Comparison of ENCODE assay signal across 8 cellular contexts in genomic region chr12:14774944-14775651, GRCh38. TPM values are rescaled to one million over a fixed set of nuclear protein-coding genes. Genes with fewer than 3 reads are reported as not detected.
DNase-seq lines count a peak whose midpoint lies in the region; ATAC-seq and TF ChIP-seq lines count a peak whose summit lies in the region.

No MANE protein-coding gene starts in this region.

- H3K79me2 ChIP-seq in smooth muscle cell (ENCODE audit: low read depth): peaks cover 30% of the 10 kb centered on the region

- WGBS in smooth muscle cell (ENCODE audit: low lambda C conversion rate): 1% methylated on average over 33 of the region's 33 CpGs

- H3K4me2 ChIP-seq in smooth muscle cell: peak overlapping the region; percentile 88

- ATAC-seq in HG02678 (IDR thresholded peaks at IDR 0.05; ENCODE audit: unreplicated experiment) (no peak), GM21381 (IDR thresholded peaks at IDR 0.05; ENCODE audit: unreplicated experiment) (no peak), GM18909 (IDR thresholded peaks at IDR 0.05; ENCODE audit: poor library complexity, unreplicated experiment) (no peak)

- H3K27me3 ChIP-seq in HAP-1 (ENCODE audit: low read depth) (no peaks in the 10 kb centered on the region), smooth muscle cell (ENCODE audit: low read depth) (no peaks in the 10 kb centered on the region)

- peak overlapping the region; percentile 93 to 98 (median 97) for H3K4me3 Mint-ChIP-seq in immature natural killer cell

- peaks cover 0 to 2% (median 0%) of the 10 kb centered on the region in 6 donors for H3K9me3 Mint-ChIP-seq in immature natural killer cell

- H3K4me3 ChIP-seq in HAP-1: peak overlapping the region; percentile 45
- H3K4me3 ChIP-seq in cardiac fibroblast (replicated peaks in 1 of 2; ENCODE audit: low read depth in 2 of 2, low read length in 2 of 2): peak overlapping the region; percentile 74 to 93
- H3K4me3 ChIP-seq in smooth muscle cell: peak overlapping the region; percentile 72

- no peaks in the 10 kb centered on the region for H4K20me1 ChIP-seq in smooth muscle cell (ENCODE audit: low read depth)

- peaks cover 22% of the 10 kb centered on the region for H3F3A ChIP-seq in smooth muscle cell (ENCODE audit: low read depth)

- peak overlapping the region; percentile 80 for H2AFZ ChIP-seq in smooth muscle cell (ENCODE audit: low read depth)

- H3K9me3 ChIP-seq in HAP-1: no peaks in the 10 kb centered on the region
- H3K9me3 ChIP-seq in smooth muscle cell (replicated peaks; ENCODE audit: low read depth): no peaks in the 10 kb centered on the region

- no peak for TF ChIP-seq CTCF in cardiac fibroblast (IDR thresholded peaks at IDR 0.05; ENCODE audit: low read depth, low read length)
- TF ChIP-seq CTCF in smooth muscle cell (IDR thresholded peaks at IDR 0.05; ENCODE audit: borderline replicate concordance, insufficient read depth, poor library complexity, severe bottlenecking): no peak

- H3K36me3 ChIP-seq in HAP-1 (replicated peaks) (no peaks in the 10 kb centered on the region; the same call in 1 of the 2 replicates), smooth muscle cell (ENCODE audit: low read depth) (no peaks in the 10 kb centered on the region)

- H3K36me3 Mint-ChIP-seq in immature natural killer cell: no peaks in the 10 kb centered on the region

- peak overlapping the region; percentile 89 for H3K9ac ChIP-seq in smooth muscle cell (ENCODE audit: low read depth)

- H3K4me1 ChIP-seq in HAP-1 (peaks cover 12% of the 10 kb centered on the region), smooth muscle cell (ENCODE audit: low read depth) (peaks cover 26% of the 10 kb centered on the region)

- H3K27me3 Mint-ChIP-seq in immature natural killer cell (ENCODE audit: low read depth in 3 of 3): peaks cover 22 to 41% (median 30%) of the 10 kb centered on the region in 3 donors

- DNase-seq in HAP-1 (ENCODE audit: low spot score in 2 of 2): peak in 1 of 2 experiments; percentile 16
- peak; percentile 30 to 56 for DNase-seq in SW 1271 (lab: John Stamatoyannopoulos, UW)
- peak; percentile 69 to 86 for DNase-seq in cardiac fibroblast (ENCODE audit: low read depth in 2 of 2)
- peak; percentile 25 to 34 (median 27) for DNase-seq in immature natural killer cell
- DNase-seq in smooth muscle cell (lab: John Stamatoyannopoulos, UW; ENCODE audit: unreplicated experiment): no peak

- peak overlapping the region; percentile 86 to 98 (median 96) for H3K27ac Mint-ChIP-seq in immature natural killer cell

- in situ Hi-C loops in HAP-1 (cut with MboI; ENCODE audit: low sequenced_read_pairs): loop anchor here (25.0 kb wide), 1 partner anchor 1112 kb away; the partner anchor contains the start of gene STRAP

- peaks cover 53 to 63% of the 10 kb centered on the region in 2 donors for H3K4me1 Mint-ChIP-seq in immature natural killer cell

- peak overlapping the region; percentile 93 for H3K27ac ChIP-seq in smooth muscle cell (ENCODE audit: low read depth)

RNA-seq across cellular contexts. Expression of gene WBP11, which starts 28.2 kb away (rescaled TPM):
- polyA plus RNA-seq in immature natural killer cell (10 to 100 TPM; 27.1 to 73.5 (median 47.5) TPM), smooth muscle cell (55.7 and 56.8 TPM in 2 replicates)
- total RNA-seq in smooth muscle cell: 20.6 and 24.2 TPM in 2 replicates

RNA-seq across cellular contexts. Expression of gene C12orf60, which starts 28.4 kb away (rescaled TPM):
- 1 to 10 TPM in 1 of 3 donors, under 1 TPM in 1, not detected in 1; 0.57 to 1.1 TPM for polyA plus RNA-seq in immature natural killer cell
- 0.63 and 1.6 TPM in 2 replicates for total RNA-seq in smooth muscle cell
- 1.2 and 1.3 TPM in 2 replicates for polyA plus RNA-seq in smooth muscle cell

RNA-seq across cellular contexts. Expression of gene SMCO3, which starts 38.9 kb away (rescaled TPM):
- polyA plus RNA-seq in immature natural killer cell: under 1 TPM in 1 of 3 donors, not detected in 2; 0.10 TPM
- total RNA-seq in smooth muscle cell: 0.22 and 1.7 TPM in 2 replicates
- polyA plus RNA-seq in smooth muscle cell: 0.93 and 2.4 TPM in 2 replicates
